8 cellular contexts compared by ENCODE assay signal in the genomic region with DNA sequence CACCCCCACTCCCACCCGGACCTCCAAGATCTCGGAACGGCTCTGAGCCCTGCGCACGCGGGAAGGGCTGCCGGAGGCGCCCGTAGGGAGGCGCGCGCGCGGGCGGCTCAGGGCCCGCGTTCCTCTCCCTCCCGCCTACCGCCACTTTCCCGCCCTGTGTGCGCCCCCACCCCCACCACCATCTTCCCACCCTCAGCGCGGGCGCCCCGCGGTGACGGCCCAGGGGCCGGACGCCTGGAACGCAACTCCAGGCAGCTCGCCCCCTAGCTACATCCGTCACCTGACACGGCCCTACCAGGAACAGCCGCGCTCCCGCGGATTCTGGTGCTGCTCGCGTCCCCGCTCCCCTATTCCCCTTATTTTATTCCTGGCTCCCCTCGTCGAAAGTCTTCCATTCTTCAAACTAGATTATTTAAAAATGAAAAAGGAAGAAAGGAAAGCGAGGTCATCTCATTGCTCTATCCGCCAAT. TPM values are rescaled to one million over a fixed set of nuclear protein-coding genes. Genes with fewer than 3 reads are reported as not detected.
DNase-seq lines count a peak whose midpoint lies in the region; ATAC-seq, FAIRE-seq and TF ChIP-seq lines count a peak whose summit lies in the region.

A gene (plus strand): TSS at position 266 of the 470 bp plus-strand sequence.

- H3K4me1 ChIP-seq in pancreas, result peaks cover 0 to 4% (median 0%) of the 10 kb centered on the region in 3 donors

- whole genome bisulfite sequencing in pancreas, 2 donors, result 0 to 1% methylated on average over 21 to 44 of the region's 44 CpGs

- intact Hi-C loops in Right ventricle myocardium superior (cut with DNase I) (no loop called here), pancreas (cut with DNase I) (no loop called here)

- H3K36me3 ChIP-seq in pancreas, result no peaks in the 10 kb centered on the region

- H3K4me3 ChIP-seq in pancreas, result peak within 1 kb of the TSS; percentile 73 to 78 (median 76)

- H3K27me3 ChIP-seq in pancreas, result peaks cover 0 to 34% (median 7%) of the 10 kb centered on the region in 4 donors

- H3K27ac ChIP-seq in pancreas, result peak within 1 kb of the TSS in 3 of 4 donors; percentile 19 to 77 (median 66)

- TF ChIP-seq CTCF in pancreas (IDR thresholded peaks at IDR 0.05), result no peak

- ATAC-seq in GM19438 (IDR thresholded peaks at IDR 0.05; ENCODE audit: low read depth, unreplicated experiment) (peak; percentile 46), HG03439 (IDR thresholded peaks at IDR 0.05; ENCODE audit: unreplicated experiment) (peak; percentile 46), Right ventricle myocardium superior (ENCODE audit: poor library complexity) (peak; percentile 73), pancreas (peak; percentile 67 to 78 (median 76))

- peak; percentile 78 for DNase-seq in D341Med (ENCODE audit: low spot score)
- DNase-seq in NCI-H526 treated with DMSO at 0.1 percent for 48 hours (lab: John Stamatoyannopoulos, UW), result peak; percentile 90
- DNase-seq in activated effector memory CD4-positive, alpha-beta T cell treated with anti-CD3 and anti-CD28 coated beads, Interleukin-2, amount 50 U/mL, for 16 hours, result peak; percentile 81
- DNase-seq in Right ventricle myocardium superior, result peak; percentile 56
- peak in 5 of 6 donors; percentile 37 to 76 (median 52) for DNase-seq in pancreas
- DNase-seq in kidney glomerular epithelial cell (lab: John Stamatoyannopoulos, UW), result no peak

- no peak for FAIRE-seq in pancreas (lab: Jason Lieb, UNC)

- no peaks in the 10 kb centered on the region for H3K9me3 ChIP-seq in pancreas

RNA-seq across cellular contexts. Expression of the gene that starts here (rescaled TPM):
- total RNA-seq in Right ventricle myocardium superior (not detected), pancreas (under 1 TPM in 4 of 6 donors, not detected in 2; 0.24 to 0.66 (median 0.44) TPM)
- polyA plus RNA-seq in pancreas, result under 1 TPM in 1 of 2 donors, not detected in 1; 0.92 TPM

Comparison
In these comparisons a context has a peak if more than half of its experiments do, and no peak if none do; other contexts are left out.
1. Peak in DNase-seq and ATAC-seq in Right ventricle myocardium superior; RNA of the gene not detected or under 1 TPM.
2. Peak in DNase-seq, ATAC-seq, H3K4me3 ChIP-seq and H3K27ac ChIP-seq in pancreas; RNA of the gene not detected or under 1 TPM.